ENCODE assay signal across 16 cellular contexts in genomic region chr6:38720295-38720694, GRCh38. TPM values are rescaled to one million over a fixed set of nuclear protein-coding genes. Genes with fewer than 3 reads are reported as not detected.
DNase-seq lines count a peak whose midpoint lies in the region; ATAC-seq, FAIRE-seq and TF ChIP-seq lines count a peak whose summit lies in the region.
"Had no signal": no experiment of that assay in that cellular context is flagged by ENCODE, and none has a peak within 500 bp of the region (broad histone marks: within the 10 kb centered on the region; RNA-seq: fewer than 3 reads in every experiment).

No MANE protein-coding gene starts in this region.

- no peaks in the 10 kb centered on the region for H3K9me1 ChIP-seq in keratinocyte (ENCODE audit: control insufficient read depth, extremely low read depth, insufficient read depth, low read length)

- H3K27me3 Mint-ChIP-seq in Calu3 (ENCODE audit: unreplicated experiment) = peaks cover 14% of the 10 kb centered on the region
- peaks cover 39% of the 10 kb centered on the region for H3K27me3 Mint-ChIP-seq in activated T-cell treated with anti-CD3 and anti-CD28 coated beads, Interleukin-2, amount 50 U/mL, for 4 hours (ENCODE audit: low read depth)

- DNase-seq in Calu3 (peak; percentile 25), keratinocyte (ENCODE audit: low read depth, low spot score) (no peak), SIG-M5 (lab: John Stamatoyannopoulos, UW) (no peak), SHP77 treated with DMSO at 0.1 percent for 48 hours (lab: John Stamatoyannopoulos, UW) (no peak)
- DNase-seq in activated T-cell treated with anti-CD3 and anti-CD28 coated beads, Interleukin-2, amount 50 U/mL, for 4 hours = no peak
- DNase-seq: activated CD8-positive, alpha-beta T cell treated with anti-CD3 and anti-CD28 coated beads for 36 hours; CD4-positive, alpha-beta T cell; naive thymus-derived CD8-positive, alpha-beta T cell; NCI-H446; stimulated activated CD4-positive, alpha-beta T cell treated with anti-CD3 and anti-CD28 coated beads, Interleukin-15, amount 100 ng/mL, for 24 hours; stimulated activated naive B cell treated with anti-CD40 and anti-IgM and Interleukin-4, amounts not matched to agents 10 μg/mL and 1 μg/mL and 100 μg/mL, for 72 hours; T-cell had no signal

- ATAC-seq in activated T-cell treated with anti-CD3 and anti-CD28 coated beads, Interleukin-2, amount 50 U/mL, for 4 hours = no peak
- no peak for ATAC-seq in GM18517 (IDR thresholded peaks at IDR 0.05; ENCODE audit: unreplicated experiment)
- ATAC-seq: activated CD8-positive, alpha-beta T cell treated with anti-CD3 and anti-CD28 coated beads for 36 hours; naive thymus-derived CD8-positive, alpha-beta T cell; stimulated activated naive B cell treated with anti-CD40 and anti-IgM and Interleukin-4, amounts not matched to agents 10 μg/mL and 1 μg/mL and 100 μg/mL, for 72 hours; T-cell had no signal

- TF ChIP-seq CTCF in Calu3 (IDR thresholded peaks at IDR 0.05; ENCODE audit: unreplicated experiment) (no peak), HEK293 (tag by site-specific recombination; IDR thresholded peaks at IDR 0.05) (no peak), VCaP (conservative IDR thresholded peaks at IDR 0.05) (peak; percentile 15; the same call in 1 of the 2 replicates), keratinocyte (optimal IDR thresholded peaks at IDR 0.05 in 1 of 3, IDR thresholded peaks at IDR 0.05 in 1 of 3, conservative IDR thresholded peaks at IDR 0.05 in 1 of 3; ENCODE audit: extremely low read depth in 1 of 3, insufficient read depth in 2 of 3, low read length in 3 of 3) (peak; percentile 7 to 40 (median 29))

- no peak overlapping the region for H3K4me2 ChIP-seq in keratinocyte (ENCODE audit: control insufficient read depth, extremely low read depth, insufficient read depth, low read depth, low read length)

- POLR2A ChIA-PET in HEK293 (lab: Yijun Ruan, JAX) = no interaction called here

- dilution Hi-C loops in keratinocyte (cut with MboI; ENCODE audit: extremely low pct_ligation_motif_present, low sequenced_read_pairs) = no loop called here

- H3K9ac ChIP-seq in keratinocyte (ENCODE audit: control insufficient read depth, extremely low read depth, insufficient read depth, low read length) = no peak overlapping the region

- H3K36me3 Mint-ChIP-seq in Calu3 (ENCODE audit: insufficient read depth, unreplicated experiment) = no peaks in the 10 kb centered on the region
- no peaks in the 10 kb centered on the region for H3K36me3 Mint-ChIP-seq in activated T-cell treated with anti-CD3 and anti-CD28 coated beads, Interleukin-2, amount 50 U/mL, for 4 hours (ENCODE audit: insufficient read depth)

- no peak overlapping the region for H3K27ac Mint-ChIP-seq in Calu3 (ENCODE audit: unreplicated experiment)
- H3K27ac Mint-ChIP-seq: activated CD8-positive, alpha-beta T cell treated with anti-CD3 and anti-CD28 coated beads for 36 hours; CD4-positive, alpha-beta T cell; naive thymus-derived CD8-positive, alpha-beta T cell; stimulated activated naive B cell treated with anti-CD40 and anti-IgM and Interleukin-4, amounts not matched to agents 10 μg/mL and 1 μg/mL and 100 μg/mL, for 72 hours had no signal

- H3K36me3 ChIP-seq in HEK293 (ENCODE audit: control insufficient read depth in 2 of 2, insufficient read depth in 1 of 2, low read length in 2 of 2) = no peaks in the 10 kb centered on the region
- no peaks in the 10 kb centered on the region for H3K36me3 ChIP-seq in keratinocyte (ENCODE audit: control insufficient read depth in 2 of 2, extremely low read depth in 1 of 2, insufficient read depth in 2 of 2, low read length in 2 of 2)

- peaks cover 6% of the 10 kb centered on the region; the same call in 1 of the 2 replicates for H3K4me1 ChIP-seq in HEK293 (ENCODE audit: control insufficient read depth, insufficient read depth, low read length)
- no peaks in the 10 kb centered on the region for H3K4me1 ChIP-seq in keratinocyte (ENCODE audit: control insufficient read depth, extremely low read depth, insufficient read depth, low read length)

- H3K9me3 ChIP-seq in HEK293 (ENCODE audit: control insufficient read depth, insufficient read depth, low read depth, low read length) = no peaks in the 10 kb centered on the region
- H3K9me3 ChIP-seq in keratinocyte (ENCODE audit: control insufficient read depth, low read depth, low read length) = no peaks in the 10 kb centered on the region

- no peaks in the 10 kb centered on the region for H3K79me2 ChIP-seq in keratinocyte (ENCODE audit: control insufficient read depth, insufficient read depth, low read length)

- no peaks in the 10 kb centered on the region for H3K9me3 Mint-ChIP-seq in Calu3 (ENCODE audit: low read depth, unreplicated experiment)
- peaks cover 8% of the 10 kb centered on the region for H3K9me3 Mint-ChIP-seq in activated T-cell treated with anti-CD3 and anti-CD28 coated beads, Interleukin-2, amount 50 U/mL, for 4 hours
- H3K9me3 Mint-ChIP-seq: CD4-positive, alpha-beta T cell had no signal

- intact Hi-C loops in Calu3 (cut with micrococcal nuclease; ENCODE audit: unreplicated experiment) = no loop called here

- peaks cover 12% of the 10 kb centered on the region for H3K4me1 Mint-ChIP-seq in Calu3 (ENCODE audit: low read depth, unreplicated experiment)
- peaks cover 3% of the 10 kb centered on the region for H3K4me1 Mint-ChIP-seq in activated T-cell treated with anti-CD3 and anti-CD28 coated beads, Interleukin-2, amount 50 U/mL, for 4 hours (ENCODE audit: low read depth)
- H3K4me1 Mint-ChIP-seq: stimulated activated naive B cell treated with anti-CD40 and anti-IgM and Interleukin-4, amounts not matched to agents 10 μg/mL and 1 μg/mL and 100 μg/mL, for 72 hours had no signal

- BruUV-seq in Calu3 (replicated peaks; lab: Mats Ljungman, UMichigan) = no TSS peak

- CTCF ChIA-PET in Calu3 (lab: Charles Lee) = no interaction called here
- CTCF ChIA-PET in HEK293 (lab: Yijun Ruan, JAX) = interaction anchor here (0.7 kb wide), 3 partner anchors 17 to 1260 kb away, joined by 3 to 5 read pairs (median 3); partner anchors contain the start of gene GLO1

- no peaks in the 10 kb centered on the region for H4K20me1 ChIP-seq in keratinocyte (ENCODE audit: control insufficient read depth, extremely low read depth, insufficient read depth, low read length)

- peak; percentile 5 for FAIRE-seq in keratinocyte (lab: Jason Lieb, UNC)
- FAIRE-seq: GM18507 had no signal

- H3K4me3 ChIP-seq in HEK293 (ENCODE audit: low read depth, low read length) = no peak overlapping the region
- H3K4me3 ChIP-seq in keratinocyte (ENCODE audit: control insufficient read depth in 2 of 3, extremely low read depth in 1 of 3, insufficient read depth in 2 of 3, low read depth in 1 of 3, low read length in 3 of 3) = no peak overlapping the region

- H3K27me3 ChIP-seq in keratinocyte (ENCODE audit: control insufficient read depth, extremely low read depth, insufficient read depth, low read length) = peaks cover 2% of the 10 kb centered on the region

- H2AFZ ChIP-seq in keratinocyte (ENCODE audit: control insufficient read depth, low read length) = peak overlapping the region; percentile 54

- H3K27ac ChIP-seq in HEK293 (ENCODE audit: extremely low read depth, low read depth, low read length) (no peak overlapping the region), VCaP (peak overlapping the region; percentile 47), keratinocyte (ENCODE audit: control insufficient read depth, insufficient read depth, low read length) (no peak overlapping the region)

- no peak overlapping the region for H3K4me3 Mint-ChIP-seq in Calu3 (ENCODE audit: low read depth, unreplicated experiment)
- no peak overlapping the region for H3K4me3 Mint-ChIP-seq in activated T-cell treated with anti-CD3 and anti-CD28 coated beads, Interleukin-2, amount 50 U/mL, for 4 hours
- H3K4me3 Mint-ChIP-seq: activated CD8-positive, alpha-beta T cell treated with anti-CD3 and anti-CD28 coated beads for 36 hours; CD4-positive, alpha-beta T cell; naive thymus-derived CD8-positive, alpha-beta T cell; stimulated activated naive B cell treated with anti-CD40 and anti-IgM and Interleukin-4, amounts not matched to agents 10 μg/mL and 1 μg/mL and 100 μg/mL, for 72 hours; T-cell had no signal

TF ChIP-seq in HEK293, 187 proteins besides CTCF, POLR2A, EP300 and RAD21:
- TF ChIP-seq TRIM28 (IDR thresholded peaks at IDR 0.05; ENCODE audit: borderline replicate concordance, low read length) (no peak), ZNF791 (tag by site-specific recombination; IDR thresholded peaks at IDR 0.05) (no peak), SETDB1 (IDR thresholded peaks at IDR 0.05; ENCODE audit: insufficient read length, low read length) (peak; percentile 66), ZNF654 (tag by site-specific recombination; IDR thresholded peaks at IDR 0.05; ENCODE audit: low read depth) (peak; percentile 39)

RNA-seq across cellular contexts. Expression of gene DNAH8, which starts 5.2 kb away (rescaled TPM):
- 0.05 TPM in 1 of 2 replicates, not detected in the other for total RNA-seq in Calu3 (2022)
- under 0.01 to 0.01 TPM (median 0.01 TPM) in 3 replicates for polyA plus RNA-seq in keratinocyte
- polyA plus RNA-seq in keratinocyte (2011; ENCODE audit: low read depth) = not detected
- under 0.01 TPM in 2 replicates for polyA plus RNA-seq in keratinocyte (2011; cell fraction: cytosol; rRNA removed)
- polyA plus RNA-seq in keratinocyte (2011; cell fraction: nucleus; rRNA removed) = 0.03 and 0.04 TPM in 2 replicates
- 0.14 TPM in 1 of 2 replicates, not detected in the other for polyA plus RNA-seq in keratinocyte (2012; ENCODE audit: low replicate concordance)
- polyA minus RNA-seq in keratinocyte = under 0.01 TPM in 1 of 3 replicates, not detected in the others
- not detected for polyA minus RNA-seq in keratinocyte (2011; cell fraction: cytosol; rRNA and poly(A)+ RNA removed)
- under 0.01 TPM in 1 of 2 replicates, not detected in the other for polyA minus RNA-seq in keratinocyte (2011; cell fraction: nucleus; rRNA and poly(A)+ RNA removed)
- under 1 TPM; 0.11 to 0.22 (median 0.13) TPM for total RNA-seq in activated T-cell treated with anti-CD3 and anti-CD28 coated beads, Interleukin-2, amount 50 U/mL, for 4 hours
- total RNA-seq: activated CD8-positive, alpha-beta T cell treated with anti-CD3 and anti-CD28 coated beads for 36 hours; naive thymus-derived CD8-positive, alpha-beta T cell had no signal
- polyA plus RNA-seq: naive thymus-derived CD8-positive, alpha-beta T cell had no signal

RNA-seq across cellular contexts. Expression of gene GLO1, which starts 17.4 kb away (rescaled TPM):
- total RNA-seq in Calu3 (2022) = 137 and 147 TPM in 2 replicates
- polyA plus RNA-seq in keratinocyte = 201 to 301 TPM (median 210 TPM) in 3 replicates
- polyA plus RNA-seq in keratinocyte (2011; ENCODE audit: low read depth) = 50.6 TPM
- 200 and 342 TPM in 2 replicates for polyA plus RNA-seq in keratinocyte (2011; cell fraction: cytosol; rRNA removed)
- 92.1 and 104 TPM in 2 replicates for polyA plus RNA-seq in keratinocyte (2011; cell fraction: nucleus; rRNA removed)
- polyA plus RNA-seq in keratinocyte (2012; ENCODE audit: low replicate concordance) = 116 and 221 TPM in 2 replicates
- 19.5 to 116 TPM (median 83.1 TPM) in 3 replicates for polyA minus RNA-seq in keratinocyte
- 143 TPM for polyA minus RNA-seq in keratinocyte (2011; cell fraction: cytosol; rRNA and poly(A)+ RNA removed)
- polyA minus RNA-seq in keratinocyte (2011; cell fraction: nucleus; rRNA and poly(A)+ RNA removed) = 32.5 and 60.0 TPM in 2 replicates
- 100 to 1,000 TPM in 2 of 3 donors, 10 to 100 TPM in 1; 97.3 to 140 (median 101) TPM for total RNA-seq in activated T-cell treated with anti-CD3 and anti-CD28 coated beads, Interleukin-2, amount 50 U/mL, for 4 hours

Comparison
In these comparisons a context has a peak if more than half of its experiments do, and no peak if none do; other contexts are left out.
1. CTCF ChIP-seq: peak in VCaP (single experiment) and keratinocyte (3 of 3); none in Calu3 (single experiment) and HEK293 (single experiment).